10 cellular contexts compared by ENCODE assay signal in the genomic region with DNA sequence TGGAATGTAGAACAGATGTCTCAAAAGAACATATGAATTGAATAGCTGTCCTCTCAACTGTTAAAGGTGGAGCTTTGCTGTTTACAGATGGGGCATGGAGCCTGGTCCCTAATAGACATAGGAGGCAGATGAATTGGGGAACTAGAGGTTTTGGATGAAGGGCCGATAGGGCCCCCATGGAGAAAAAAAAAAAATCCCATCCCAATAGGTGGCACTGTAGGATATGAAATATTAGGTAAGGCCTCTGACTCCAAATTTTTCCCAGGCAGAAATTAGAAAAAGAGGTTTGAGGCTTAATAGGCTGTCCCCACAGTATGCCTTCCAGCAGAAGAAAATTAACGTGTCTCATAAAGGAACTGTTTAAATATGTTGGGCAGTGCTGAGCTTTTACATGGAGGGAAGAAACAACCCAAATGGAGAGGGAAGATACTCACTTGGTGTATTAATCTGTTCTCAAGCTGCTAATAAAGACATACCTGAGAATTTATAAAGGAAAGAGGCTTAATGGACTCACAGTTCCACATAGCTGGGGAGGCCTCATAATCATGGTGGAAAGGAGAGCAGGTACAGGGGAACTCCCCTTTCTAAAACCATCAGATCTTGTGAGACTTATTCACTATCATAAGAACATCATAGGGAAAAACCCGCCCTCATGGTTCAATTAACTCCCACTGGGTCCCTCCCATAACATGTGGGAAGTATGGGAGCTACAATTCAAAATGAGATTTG. TPM values are rescaled to one million over a fixed set of nuclear protein-coding genes. Genes with fewer than 3 reads are reported as not detected.
DNase-seq lines count a peak whose midpoint lies in the region; ATAC-seq and TF ChIP-seq lines count a peak whose summit lies in the region.
"Had no signal": no experiment of that assay in that cellular context is flagged by ENCODE, and none has a peak within 500 bp of the region (broad histone marks: within the 10 kb centered on the region; RNA-seq: fewer than 3 reads in every experiment).

No MANE protein-coding gene starts in this region.

- no peaks in the 10 kb centered on the region for H3K36me3 ChIP-seq in brain microvascular endothelial cell (replicated peaks)

- TF ChIP-seq POLR2A in NB4 (IDR thresholded peaks at IDR 0.05; ENCODE audit: extremely low read depth, insufficient read length) = no peak

- H3K27me3 Mint-ChIP-seq in osteocyte (ENCODE audit: unreplicated experiment) = peaks cover 31% of the 10 kb centered on the region

- peak; percentile 30 for DNase-seq in NCI-H2196 (lab: John Stamatoyannopoulos, UW; ENCODE audit: unreplicated experiment)
- DNase-seq in NCI-H2196 treated with DMSO at 0.1 percent for 48 hours (lab: John Stamatoyannopoulos, UW; ENCODE audit: unreplicated experiment) = no peak
- DNase-seq in NB4 (ENCODE audit: low read depth) = peak; percentile 67
- DNase-seq in brain microvascular endothelial cell = no peak
- DNase-seq in osteocyte (ENCODE audit: extremely low spot score, unreplicated experiment) = no peak

- TF ChIP-seq CTCF in NB4 (IDR thresholded peaks at IDR 0.05; ENCODE audit: low read depth, low read length) (peak; percentile 21), brain microvascular endothelial cell (IDR thresholded peaks at IDR 0.05; ENCODE audit: low read depth, low read length, missing control alignments) (peak; percentile 38), osteocyte (IDR thresholded peaks at IDR 0.05) (peak; percentile 43)

- no peak for ATAC-seq in HG02678 (IDR thresholded peaks at IDR 0.05; ENCODE audit: unreplicated experiment)
- no peak for ATAC-seq in HG02840 (IDR thresholded peaks at IDR 0.05; ENCODE audit: low FRiP score, unreplicated experiment)
- ATAC-seq in GM21717 (IDR thresholded peaks at IDR 0.05; ENCODE audit: unreplicated experiment) = no peak

- no peak overlapping the region for H3K27ac Mint-ChIP-seq in osteocyte (ENCODE audit: unreplicated experiment)
- H3K27ac Mint-ChIP-seq: B cell had no signal

- no peaks in the 10 kb centered on the region for H3K9me3 Mint-ChIP-seq in osteocyte (ENCODE audit: unreplicated experiment)
- H3K9me3 Mint-ChIP-seq: activated naive CD4-positive, alpha-beta T cell treated with anti-CD3 and anti-CD28 coated beads, Interleukin-2, amount 50 U/mL, for 72 hours had no signal

- H3K27me3 ChIP-seq in brain microvascular endothelial cell (replicated peaks) = no peaks in the 10 kb centered on the region

- H3K27ac ChIP-seq in brain microvascular endothelial cell = no peak overlapping the region

- no peak overlapping the region for H3K4me3 Mint-ChIP-seq in osteocyte (ENCODE audit: unreplicated experiment)
- H3K4me3 Mint-ChIP-seq: B cell had no signal

- in situ Hi-C loops in brain microvascular endothelial cell (cut with HindIII; ENCODE audit: low pct_ligation_motif_present, low sequenced_read_pairs) = no loop called here

- H3K4me3 ChIP-seq in NB4 (ENCODE audit: low read depth, low read length) = no peak overlapping the region
- H3K4me3 ChIP-seq in brain microvascular endothelial cell (ENCODE audit: low read depth, low read length) = no peak overlapping the region

- no peaks in the 10 kb centered on the region for H3K4me1 Mint-ChIP-seq in osteocyte (ENCODE audit: unreplicated experiment)
- H3K4me1 Mint-ChIP-seq: B cell had no signal

- H3K36me3 Mint-ChIP-seq in osteocyte (ENCODE audit: unreplicated experiment) = no peaks in the 10 kb centered on the region
- H3K36me3 Mint-ChIP-seq: activated naive CD4-positive, alpha-beta T cell treated with anti-CD3 and anti-CD28 coated beads, Interleukin-2, amount 50 U/mL, for 72 hours had no signal

RNA-seq across cellular contexts. Expression of a gene that starts 30.1 kb away (rescaled TPM):
- not detected in 2 replicates for total RNA-seq in osteocyte
- total RNA-seq: B cell had no signal

Comparison
In these comparisons a context has a peak if more than half of its experiments do, and no peak if none do; other contexts are left out.
1. DNase-seq: peak in NCI-H2196 (single experiment) and NB4 (single experiment); none in NCI-H2196 treated with DMSO at 0.1 percent for 48 hours (single experiment), brain microvascular endothelial cell (single experiment) and osteocyte (single experiment).
2. Peak in every context shown above with its lines, with median percentiles within 50 percentile points of each other: CTCF ChIP-seq.